ENCODE assay signal across 13 cellular contexts in genomic region chr3:150583028-150583427, GRCh38. TPM values are rescaled to one million over a fixed set of nuclear protein-coding genes. Genes with fewer than 3 reads are reported as not detected.
A peak's percentile ranks its signal among the peaks of the same experiment; 100 is the strongest.
DNase-seq lines count a peak whose midpoint lies in the region; ATAC-seq and TF ChIP-seq lines count a peak whose summit lies in the region.
"Had no signal": no experiment of that assay in that cellular context is flagged by ENCODE, and none has a peak within 500 bp of the region (broad histone marks: within the 10 kb centered on the region; RNA-seq: fewer than 3 reads in every experiment).

No MANE protein-coding gene starts in this region.

- WGBS in adrenal gland, 4 donors, result 73 to 81% (median 78%) methylated on average over 1 of the region's 1 CpG

- H3K36me3 Mint-ChIP-seq in activated CD4-positive, alpha-beta memory T cell treated with anti-CD3 and anti-CD28 coated beads for 36 hours, result peaks cover 34% of the 10 kb centered on the region

- no peak for DNase-seq in activated CD4-positive, alpha-beta memory T cell treated with anti-CD3 and anti-CD28 coated beads for 36 hours
- DNase-seq in ecto neural progenitor cell (ENCODE audit: low spot score) (no peak), adrenal gland (no peak), cerebellar cortex (ENCODE audit: low spot score) (no peak), superior temporal gyrus (ENCODE audit: extremely low spot score) (no peak)
- DNase-seq: activated B cell treated with CpG ODN at 0.5 μM for 24 hours; effector memory CD8-positive, alpha-beta T cell; hypothalamus; NCI-H446; transverse colon had no signal

- H3K4me1 Mint-ChIP-seq in activated CD4-positive, alpha-beta memory T cell treated with anti-CD3 and anti-CD28 coated beads for 36 hours (ENCODE audit: low read depth), result peaks cover 12% of the 10 kb centered on the region

- POLR2A ChIA-PET in activated CD4-positive, alpha-beta memory T cell treated with anti-CD3 and anti-CD28 coated beads for 36 hours (lab: Charles Lee), result interaction anchor here (0.5 to 1.5 kb wide), 2 partner anchors 20 to 424 kb away, joined by 4 to 6 read pairs; partner anchors contain the start of gene SELENOT

- ATAC-seq in GM18520 (IDR thresholded peaks at IDR 0.05; ENCODE audit: unreplicated experiment) (peak; percentile 43), GM19463 (IDR thresholded peaks at IDR 0.05; ENCODE audit: unreplicated experiment) (peak; percentile 50), HG03025 (IDR thresholded peaks at IDR 0.05; ENCODE audit: low FRiP score, unreplicated experiment) (peak; percentile 60)
- ATAC-seq: effector memory CD8-positive, alpha-beta T cell had no signal

- no peak overlapping the region for H3K4me3 Mint-ChIP-seq in activated CD4-positive, alpha-beta memory T cell treated with anti-CD3 and anti-CD28 coated beads for 36 hours
- H3K4me3 Mint-ChIP-seq: activated B cell treated with CpG ODN at 0.5 μM for 24 hours; effector memory CD8-positive, alpha-beta T cell had no signal

- no peaks in the 10 kb centered on the region for H3K4me1 ChIP-seq in adrenal gland (replicated peaks in 1 of 2)
- H3K4me1 ChIP-seq: transverse colon had no signal

- no peaks in the 10 kb centered on the region for H3K27me3 ChIP-seq in adrenal gland
- H3K27me3 ChIP-seq: transverse colon had no signal

- H3K4me3 ChIP-seq in adrenal gland, result no peak overlapping the region
- H3K4me3 ChIP-seq: transverse colon had no signal

- peak overlapping the region; percentile 81 for H3K27ac Mint-ChIP-seq in activated CD4-positive, alpha-beta memory T cell treated with anti-CD3 and anti-CD28 coated beads for 36 hours

- H3K36me3 ChIP-seq in adrenal gland (replicated peaks in 1 of 2), result peaks cover 0 to 43% of the 10 kb centered on the region in 2 donors

- no peak overlapping the region for H3K27ac ChIP-seq in adrenal gland
- H3K27ac ChIP-seq: transverse colon had no signal

- intact Hi-C loops in activated CD4-positive, alpha-beta memory T cell treated with anti-CD3 and anti-CD28 coated beads for 36 hours (cut with micrococcal nuclease), result loop anchor here (1.0 to 2.0 kb wide), 3 partner anchors 20 to 155 kb away; partner anchors contain the start of genes EIF2A, SELENOT and SERP1
- intact Hi-C loops in adrenal gland (cut with DNase I), result no loop called here

- no peak for TF ChIP-seq CTCF in adrenal gland (IDR thresholded peaks at IDR 0.05)

- TF ChIP-seq POLR2A in adrenal gland (IDR thresholded peaks at IDR 0.05), result no peak

- no peaks in the 10 kb centered on the region for H3K9me3 Mint-ChIP-seq in activated CD4-positive, alpha-beta memory T cell treated with anti-CD3 and anti-CD28 coated beads for 36 hours
- H3K9me3 Mint-ChIP-seq: activated B cell treated with CpG ODN at 0.5 μM for 24 hours; effector memory CD8-positive, alpha-beta T cell had no signal

- CTCF ChIA-PET in activated CD4-positive, alpha-beta memory T cell treated with anti-CD3 and anti-CD28 coated beads for 36 hours (lab: Charles Lee), result no interaction called here

- no peaks in the 10 kb centered on the region for H3K9me3 ChIP-seq in adrenal gland (replicated peaks in 1 of 3)
- H3K9me3 ChIP-seq: transverse colon had no signal

- no peaks in the 10 kb centered on the region for H3K27me3 Mint-ChIP-seq in activated CD4-positive, alpha-beta memory T cell treated with anti-CD3 and anti-CD28 coated beads for 36 hours
- H3K27me3 Mint-ChIP-seq: activated B cell treated with CpG ODN at 0.5 μM for 24 hours; effector memory CD8-positive, alpha-beta T cell had no signal

RNA-seq across cellular contexts. Expression of gene SELENOT, which starts 20.1 kb away (rescaled TPM):
- total RNA-seq in activated CD4-positive, alpha-beta memory T cell treated with anti-CD3 and anti-CD28 coated beads for 36 hours, result 100 to 1,000 TPM; 105 to 111 TPM
- total RNA-seq in adrenal gland, result 100 to 1,000 TPM in 7 of 8 donors, 10 to 100 TPM in 1; 99.6 to 199 (median 151) TPM
- 100 to 1,000 TPM in 1 of 3 donors, 10 to 100 TPM in 2; 19.4 to 323 (median 25.6) TPM for polyA plus RNA-seq in adrenal gland

RNA-seq across cellular contexts. Expression of gene EIF2A, which starts 36.4 kb away (rescaled TPM):
- total RNA-seq in activated CD4-positive, alpha-beta memory T cell treated with anti-CD3 and anti-CD28 coated beads for 36 hours, result 100 to 1,000 TPM; 131 to 137 TPM
- total RNA-seq in adrenal gland, result 100 to 1,000 TPM in 3 of 8 donors, 10 to 100 TPM in 5; 70.0 to 178 (median 74.8) TPM
- 100 to 1,000 TPM in 1 of 3 donors, 10 to 100 TPM in 2; 62.3 to 115 (median 66.8) TPM for polyA plus RNA-seq in adrenal gland

RNA-seq across cellular contexts. Expression of gene SERP1, which starts 36.7 kb away (rescaled TPM):
- total RNA-seq in activated CD4-positive, alpha-beta memory T cell treated with anti-CD3 and anti-CD28 coated beads for 36 hours, result 100 to 1,000 TPM; 100 to 111 TPM
- total RNA-seq in adrenal gland, result 100 to 1,000 TPM; 117 to 580 (median 238) TPM
- 100 to 1,000 TPM in 1 of 3 donors, 10 to 100 TPM in 2; 47.0 to 234 (median 56.9) TPM for polyA plus RNA-seq in adrenal gland
